ENCODE assay signal across 25 cellular contexts in the genomic region with DNA sequence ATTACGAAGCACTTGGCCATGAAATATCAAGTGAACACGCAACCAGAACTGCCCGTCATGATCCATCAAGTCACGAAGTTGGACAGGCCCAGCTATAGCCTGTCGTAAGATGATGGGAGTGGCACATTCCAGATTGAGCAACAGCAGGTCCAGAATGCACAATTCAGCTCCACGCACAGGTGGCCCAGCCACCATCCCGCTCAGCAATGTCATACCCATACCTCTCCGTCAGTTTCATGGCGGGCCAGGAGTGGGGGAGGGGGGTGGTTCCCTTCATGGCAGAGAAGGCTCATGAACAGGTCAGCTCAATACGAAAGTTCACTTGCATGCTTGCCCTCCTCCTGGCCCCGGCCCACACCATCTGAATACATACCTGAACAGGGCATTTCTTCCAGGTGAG. TPM values are rescaled to one million over a fixed set of nuclear protein-coding genes. Genes with fewer than 3 reads are reported as not detected.
DNase-seq lines count a peak whose midpoint lies in the region; FAIRE-seq and TF ChIP-seq lines count a peak whose summit lies in the region.
"Had no signal": no experiment of that assay in that cellular context is flagged by ENCODE, and none has a peak within 500 bp of the region (broad histone marks: within the 10 kb centered on the region; RNA-seq: fewer than 3 reads in every experiment).

No MANE protein-coding gene starts in this region.

- H3K4me3 ChIP-seq in neuronal stem cell (ENCODE audit: low read length in 2 of 2) (no peak overlapping the region), spleen (no peak overlapping the region), left ventricle myocardium inferior (no peak overlapping the region), tibial artery (no peak overlapping the region)
- H3K4me3 ChIP-seq: A549; BLaER1 treated with 17β-estradiol and CSF1 and Interleukin-3, amounts not matched to agents 10 nM and 100 nM; GM12878; GM23338 had no signal

- no peak overlapping the region for H3K4me2 ChIP-seq in neuronal stem cell (ENCODE audit: insufficient read depth, low read length, poor library complexity, severe bottlenecking)
- H3K4me2 ChIP-seq: A549; BLaER1 treated with 17β-estradiol and CSF1 and Interleukin-3, amounts not matched to agents 10 nM and 100 nM; GM23338 had no signal

- TF ChIP-seq CTCF in spleen (IDR thresholded peaks at IDR 0.05 in 8 of 11, conservative IDR thresholded peaks at IDR 0.05 in 3 of 11) = no peak
- no peak for TF ChIP-seq CTCF in left ventricle myocardium inferior (IDR thresholded peaks at IDR 0.05; ENCODE audit: borderline replicate concordance)
- TF ChIP-seq CTCF in tibial artery (IDR thresholded peaks at IDR 0.05) = no peak

- no peak overlapping the region for H2BK15ac ChIP-seq in neuronal stem cell (ENCODE audit: low read length)

- no peak overlapping the region for H4K91ac ChIP-seq in neuronal stem cell (ENCODE audit: low read depth, low read length, poor library complexity)

- H3K23ac ChIP-seq in neuronal stem cell (ENCODE audit: low read depth, low read length, poor library complexity) = no peak overlapping the region

- FAIRE-seq in HTR-8/SVneo (lab: Jason Lieb, UNC) = peak; percentile 23
- FAIRE-seq: A549, D721Med, GM12878, GM18507 had no signal

- no peak overlapping the region for H2BK120ac ChIP-seq in neuronal stem cell (ENCODE audit: low read depth, low read length)

- no peaks in the 10 kb centered on the region for H3K9me3 ChIP-seq in neuronal stem cell (replicated peaks in 1 of 2; ENCODE audit: control insufficient read depth in 2 of 2, insufficient read depth in 1 of 2, low read depth in 1 of 2, low read length in 2 of 2)
- H3K9me3 ChIP-seq in spleen = no peaks in the 10 kb centered on the region
- H3K9me3 ChIP-seq in left ventricle myocardium inferior (replicated peaks) = no peaks in the 10 kb centered on the region
- no peaks in the 10 kb centered on the region for H3K9me3 ChIP-seq in tibial artery
- H3K9me3 ChIP-seq: A549; BE2C; BLaER1 treated with 17β-estradiol and CSF1 and Interleukin-3, amounts not matched to agents 10 nM and 100 nM had no signal

- no peak overlapping the region for H3K27ac ChIP-seq in neuronal stem cell (replicated peaks; ENCODE audit: low read length)
- no peak overlapping the region for H3K27ac ChIP-seq in spleen
- H3K27ac ChIP-seq in left ventricle myocardium inferior (replicated peaks) = no peak overlapping the region
- H3K27ac ChIP-seq in tibial artery = no peak overlapping the region
- H3K27ac ChIP-seq: A549; BLaER1 treated with 17β-estradiol and CSF1 and Interleukin-3, amounts not matched to agents 10 nM and 100 nM had no signal

- no peak overlapping the region for H3K4ac ChIP-seq in neuronal stem cell (ENCODE audit: low read length)

- H2BK5ac ChIP-seq in neuronal stem cell (ENCODE audit: low read length) = no peak overlapping the region

- no peak overlapping the region for H2AFZ ChIP-seq in neuronal stem cell (ENCODE audit: low read length)
- H2AFZ ChIP-seq: GM23338 had no signal

- intact Hi-C loops in spleen (cut with DNase I; ENCODE audit: low total_unique reads) (no loop called here), left ventricle myocardium inferior (cut with micrococcal nuclease) (no loop called here), tibial artery (cut with DNase I; ENCODE audit: low total_unique reads) (no loop called here)

- no peak for TF ChIP-seq POLR2A in spleen (IDR thresholded peaks at IDR 0.05)

- no peak overlapping the region for H3K14ac ChIP-seq in neuronal stem cell (ENCODE audit: low read length)

- no peak overlapping the region for H3K9ac ChIP-seq in neuronal stem cell (ENCODE audit: low read depth, low read length, poor library complexity)
- H3K9ac ChIP-seq: BLaER1 treated with 17β-estradiol and CSF1 and Interleukin-3, amounts not matched to agents 10 nM and 100 nM had no signal

- no peaks in the 10 kb centered on the region for H3K36me3 ChIP-seq in neuronal stem cell (replicated peaks in 1 of 2; ENCODE audit: control insufficient read depth in 2 of 2, insufficient read depth in 2 of 2, low read length in 2 of 2)
- no peaks in the 10 kb centered on the region for H3K36me3 ChIP-seq in spleen
- H3K36me3 ChIP-seq in left ventricle myocardium inferior = no peaks in the 10 kb centered on the region
- H3K36me3 ChIP-seq in tibial artery = no peaks in the 10 kb centered on the region
- H3K36me3 ChIP-seq: BE2C; BLaER1 treated with 17β-estradiol and CSF1 and Interleukin-3, amounts not matched to agents 10 nM and 100 nM had no signal

- H4K8ac ChIP-seq in neuronal stem cell (ENCODE audit: low read depth, low read length) = no peak overlapping the region

- H3K4me1 ChIP-seq in neuronal stem cell (ENCODE audit: control insufficient read depth in 2 of 2, insufficient read depth in 1 of 2, low read depth in 1 of 2, low read length in 2 of 2) (no peaks in the 10 kb centered on the region), spleen (no peaks in the 10 kb centered on the region), left ventricle myocardium inferior (no peaks in the 10 kb centered on the region), tibial artery (no peaks in the 10 kb centered on the region)
- H3K4me1 ChIP-seq: A549; BE2C; BLaER1 treated with 17β-estradiol and CSF1 and Interleukin-3, amounts not matched to agents 10 nM and 100 nM had no signal

- no peak overlapping the region for H2AK5ac ChIP-seq in neuronal stem cell (ENCODE audit: low read depth, low read length)

- H3K18ac ChIP-seq in neuronal stem cell (ENCODE audit: low read length) = peak overlapping the region; percentile 1

- no peak overlapping the region for H2BK12ac ChIP-seq in neuronal stem cell (ENCODE audit: low read length)

- WGBS in neuronal stem cell (ENCODE audit: extremely low coverage in 2 of 2, insufficient read length in 2 of 2, insufficient replicate concordance in 1 of 2), 2 donors = no CpG with 5 or more reads among the region's 11 CpGs
- WGBS in spleen, 5 donors = 92 to 96% (median 93%) methylated on average over 10 to 11 of the region's 11 CpGs

- DNase-seq in HTR-8/SVneo (ENCODE audit: insufficient read length, low spot score) (no peak), neuronal stem cell (ENCODE audit: low spot score) (no peak), spleen (peak; percentile 52), occipital lobe (lab: John Stamatoyannopoulos, UW) (no peak), left ventricle myocardium inferior (no peak), tibial artery (no peak)
- DNase-seq: 8988T; ACHN; AML-193; BE2C; CD4-positive, alpha-beta T cell; CD8-positive, alpha-beta memory T cell; DMS 273 treated with DMSO at 0.1 percent for 48 hours; DMS79; EL; GDM1; H9 had no signal

- H3K79me1 ChIP-seq in neuronal stem cell (ENCODE audit: low read depth, low read length) = no peaks in the 10 kb centered on the region

- H3K27me3 ChIP-seq in neuronal stem cell (ENCODE audit: control insufficient read depth in 3 of 3, insufficient read depth in 3 of 3, low read depth in 1 of 3, low read length in 3 of 3) = peaks cover 0 to 11% (median 0%) of the 10 kb centered on the region in 3 experiments
- H3K27me3 ChIP-seq in spleen (replicated peaks in 1 of 7) = peaks cover 0 to 13% (median 0%) of the 10 kb centered on the region in 7 donors
- no peaks in the 10 kb centered on the region for H3K27me3 ChIP-seq in left ventricle myocardium inferior (ENCODE audit: low read depth)
- H3K27me3 ChIP-seq in tibial artery = peaks cover 0 to 8% of the 10 kb centered on the region in 2 donors
- H3K27me3 ChIP-seq: BE2C; BLaER1 treated with 17β-estradiol and CSF1 and Interleukin-3, amounts not matched to agents 10 nM and 100 nM had no signal

RNA-seq across cellular contexts. Expression of gene SMIM23, which starts 34.9 kb away (rescaled TPM):
- not detected for polyA plus RNA-seq in neuronal stem cell (2013, experiment 1 of 2)
- polyA plus RNA-seq in neuronal stem cell (2013, experiment 2 of 2) = not detected
- total RNA-seq in spleen (not detected), occipital lobe (not detected), left ventricle myocardium inferior (not detected)
- polyA plus RNA-seq in spleen = not detected
- total RNA-seq: CD4-positive, alpha-beta T cell; CD8-positive, alpha-beta memory T cell; GM12878; GM23338; H4; H9 had no signal
- polyA plus RNA-seq: A549; CD14-positive monocyte; CD8-positive, alpha-beta memory T cell; GM12878; GM23338 had no signal
